ENCODE assay signal across 1 cellular context in the genomic region with DNA sequence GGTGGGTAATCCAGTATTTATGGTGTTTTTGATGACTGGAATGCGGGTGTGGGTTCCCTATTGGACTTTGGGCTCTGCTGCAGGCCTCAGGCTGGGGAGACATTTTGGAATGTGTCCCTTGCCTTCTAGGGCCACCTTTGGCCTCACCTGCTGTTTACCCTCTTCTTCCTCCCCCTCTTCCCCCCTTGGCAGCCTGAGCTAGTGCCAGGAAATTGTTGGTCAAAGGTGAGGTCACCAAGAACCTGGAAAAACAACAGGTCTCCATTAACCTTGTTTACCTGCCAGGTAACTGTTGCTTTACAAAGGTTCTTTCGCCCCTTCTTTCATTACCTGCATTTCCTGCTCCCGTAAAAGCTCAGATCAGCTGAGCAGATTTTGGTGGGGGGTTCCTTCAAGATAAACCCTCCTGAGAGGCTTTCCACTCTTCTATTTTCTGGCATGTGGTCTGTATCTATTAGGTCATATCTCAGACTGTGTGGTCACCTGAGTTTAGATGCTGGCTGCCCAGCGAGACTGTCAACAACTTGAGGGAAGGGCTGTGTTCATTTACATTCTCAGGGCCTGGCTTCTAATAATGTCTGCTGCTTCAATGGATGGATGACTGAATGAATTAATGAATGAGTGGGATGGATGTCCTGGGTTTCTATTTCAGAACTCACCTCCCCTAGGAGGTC.
TF ChIP-seq lines count a peak whose summit lies in the region.

No MANE protein-coding gene starts in this region.

TF ChIP-seq in HepG2, 621 proteins besides CTCF, POLR2A, EP300 and RAD21 (continued from another document and continues in another):
- TF ChIP-seq, protein P1, sequence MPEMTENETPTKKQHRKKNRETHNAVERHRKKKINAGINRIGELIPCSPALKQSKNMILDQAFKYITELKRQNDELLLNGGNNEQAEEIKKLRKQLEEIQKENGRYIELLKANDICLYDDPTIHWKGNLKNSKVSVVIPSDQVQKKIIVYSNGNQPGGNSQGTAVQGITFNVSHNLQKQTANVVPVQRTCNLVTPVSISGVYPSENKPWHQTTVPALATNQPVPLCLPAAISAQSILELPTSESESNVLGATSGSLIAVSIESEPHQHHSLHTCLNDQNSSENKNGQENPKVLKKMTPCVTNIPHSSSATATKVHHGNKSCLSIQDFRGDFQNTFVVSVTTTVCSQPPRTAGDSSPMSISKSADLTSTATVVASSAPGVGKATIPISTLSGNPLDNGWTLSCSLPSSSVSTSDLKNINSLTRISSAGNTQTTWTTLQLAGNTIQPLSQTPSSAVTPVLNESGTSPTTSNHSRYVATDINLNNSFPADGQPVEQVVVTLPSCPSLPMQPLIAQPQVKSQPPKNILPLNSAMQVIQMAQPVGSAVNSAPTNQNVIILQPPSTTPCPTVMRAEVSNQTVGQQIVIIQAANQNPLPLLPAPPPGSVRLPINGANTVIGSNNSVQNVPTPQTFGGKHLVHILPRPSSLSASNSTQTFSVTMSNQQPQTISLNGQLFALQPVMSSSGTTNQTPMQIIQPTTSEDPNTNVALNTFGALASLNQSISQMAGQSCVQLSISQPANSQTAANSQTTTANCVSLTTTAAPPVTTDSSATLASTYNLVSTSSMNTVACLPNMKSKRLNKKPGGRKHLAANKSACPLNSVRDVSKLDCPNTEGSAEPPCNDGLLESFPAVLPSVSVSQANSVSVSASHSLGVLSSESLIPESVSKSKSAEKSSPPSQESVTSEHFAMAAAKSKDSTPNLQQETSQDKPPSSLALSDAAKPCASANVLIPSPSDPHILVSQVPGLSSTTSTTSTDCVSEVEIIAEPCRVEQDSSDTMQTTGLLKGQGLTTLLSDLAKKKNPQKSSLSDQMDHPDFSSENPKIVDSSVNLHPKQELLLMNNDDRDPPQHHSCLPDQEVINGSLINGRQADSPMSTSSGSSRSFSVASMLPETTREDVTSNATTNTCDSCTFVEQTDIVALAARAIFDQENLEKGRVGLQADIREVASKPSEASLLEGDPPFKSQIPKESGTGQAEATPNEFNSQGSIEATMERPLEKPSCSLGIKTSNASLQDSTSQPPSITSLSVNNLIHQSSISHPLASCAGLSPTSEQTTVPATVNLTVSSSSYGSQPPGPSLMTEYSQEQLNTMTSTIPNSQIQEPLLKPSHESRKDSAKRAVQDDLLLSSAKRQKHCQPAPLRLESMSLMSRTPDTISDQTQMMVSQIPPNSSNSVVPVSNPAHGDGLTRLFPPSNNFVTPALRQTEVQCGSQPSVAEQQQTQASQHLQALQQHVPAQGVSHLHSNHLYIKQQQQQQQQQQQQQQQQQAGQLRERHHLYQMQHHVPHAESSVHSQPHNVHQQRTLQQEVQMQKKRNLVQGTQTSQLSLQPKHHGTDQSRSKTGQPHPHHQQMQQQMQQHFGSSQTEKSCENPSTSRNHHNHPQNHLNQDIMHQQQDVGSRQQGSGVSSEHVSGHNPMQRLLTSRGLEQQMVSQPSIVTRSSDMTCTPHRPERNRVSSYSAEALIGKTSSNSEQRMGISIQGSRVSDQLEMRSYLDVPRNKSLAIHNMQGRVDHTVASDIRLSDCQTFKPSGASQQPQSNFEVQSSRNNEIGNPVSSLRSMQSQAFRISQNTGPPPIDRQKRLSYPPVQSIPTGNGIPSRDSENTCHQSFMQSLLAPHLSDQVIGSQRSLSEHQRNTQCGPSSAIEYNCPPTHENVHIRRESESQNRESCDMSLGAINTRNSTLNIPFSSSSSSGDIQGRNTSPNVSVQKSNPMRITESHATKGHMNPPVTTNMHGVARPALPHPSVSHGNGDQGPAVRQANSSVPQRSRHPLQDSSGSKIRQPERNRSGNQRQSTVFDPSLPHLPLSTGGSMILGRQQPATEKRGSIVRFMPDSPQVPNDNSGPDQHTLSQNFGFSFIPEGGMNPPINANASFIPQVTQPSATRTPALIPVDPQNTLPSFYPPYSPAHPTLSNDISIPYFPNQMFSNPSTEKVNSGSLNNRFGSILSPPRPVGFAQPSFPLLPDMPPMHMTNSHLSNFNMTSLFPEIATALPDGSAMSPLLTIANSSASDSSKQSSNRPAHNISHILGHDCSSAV (CRISPR knock-in tag; IDR thresholded peaks at IDR 0.05; ENCODE audit: borderline replicate concordance): no peak
- TF ChIP-seq MED13 (CRISPR knock-in tag; IDR thresholded peaks at IDR 0.05) (no peak), POLR2AphosphoS5 (IDR thresholded peaks at IDR 0.05; ENCODE audit: low read depth, low read length) (no peak; the same call in 1 of the 2 replicates), SMAD9 (CRISPR knock-in tag; IDR thresholded peaks at IDR 0.05) (no peak), IKZF4 (CRISPR knock-in tag; IDR thresholded peaks at IDR 0.05; ENCODE audit: borderline replicate concordance, low read depth, not compliant biosample characterization) (no peak), MATR3 (CRISPR knock-in tag; IDR thresholded peaks at IDR 0.05) (no peak), SRSF1 (optimal IDR thresholded peaks at IDR 0.05; ENCODE audit: low read depth, low read length) (no peak), MAZ (IDR thresholded peaks at IDR 0.05; ENCODE audit: borderline replicate concordance, low read depth, low read length) (no peak), MAZ (CRISPR knock-in tag; IDR thresholded peaks at IDR 0.05; ENCODE audit: low read depth) (peak; percentile 78), ZNF605 (CRISPR knock-in tag; IDR thresholded peaks at IDR 0.05) (peak; percentile 85), ZNF264 (CRISPR knock-in tag; IDR thresholded peaks at IDR 0.05) (0 out of 2 replicates have a peak, but pooled peaks have one; percentile 18), ZNF431 (CRISPR knock-in tag; IDR thresholded peaks at IDR 0.05; ENCODE audit: borderline replicate concordance, low read depth) (no peak), TMF1 (CRISPR knock-in tag; IDR thresholded peaks at IDR 0.05; ENCODE audit: low read depth) (no peak), MYNN (CRISPR knock-in tag; IDR thresholded peaks at IDR 0.05; ENCODE audit: low read depth) (no peak)
- TF ChIP-seq, protein P2, sequence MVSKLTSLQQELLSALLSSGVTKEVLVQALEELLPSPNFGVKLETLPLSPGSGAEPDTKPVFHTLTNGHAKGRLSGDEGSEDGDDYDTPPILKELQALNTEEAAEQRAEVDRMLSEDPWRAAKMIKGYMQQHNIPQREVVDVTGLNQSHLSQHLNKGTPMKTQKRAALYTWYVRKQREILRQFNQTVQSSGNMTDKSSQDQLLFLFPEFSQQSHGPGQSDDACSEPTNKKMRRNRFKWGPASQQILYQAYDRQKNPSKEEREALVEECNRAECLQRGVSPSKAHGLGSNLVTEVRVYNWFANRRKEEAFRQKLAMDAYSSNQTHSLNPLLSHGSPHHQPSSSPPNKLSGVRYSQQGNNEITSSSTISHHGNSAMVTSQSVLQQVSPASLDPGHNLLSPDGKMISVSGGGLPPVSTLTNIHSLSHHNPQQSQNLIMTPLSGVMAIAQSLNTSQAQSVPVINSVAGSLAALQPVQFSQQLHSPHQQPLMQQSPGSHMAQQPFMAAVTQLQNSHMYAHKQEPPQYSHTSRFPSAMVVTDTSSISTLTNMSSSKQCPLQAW (CRISPR knock-in tag; IDR thresholded peaks at IDR 0.05): peak; percentile 86
- TF ChIP-seq, protein P3, sequence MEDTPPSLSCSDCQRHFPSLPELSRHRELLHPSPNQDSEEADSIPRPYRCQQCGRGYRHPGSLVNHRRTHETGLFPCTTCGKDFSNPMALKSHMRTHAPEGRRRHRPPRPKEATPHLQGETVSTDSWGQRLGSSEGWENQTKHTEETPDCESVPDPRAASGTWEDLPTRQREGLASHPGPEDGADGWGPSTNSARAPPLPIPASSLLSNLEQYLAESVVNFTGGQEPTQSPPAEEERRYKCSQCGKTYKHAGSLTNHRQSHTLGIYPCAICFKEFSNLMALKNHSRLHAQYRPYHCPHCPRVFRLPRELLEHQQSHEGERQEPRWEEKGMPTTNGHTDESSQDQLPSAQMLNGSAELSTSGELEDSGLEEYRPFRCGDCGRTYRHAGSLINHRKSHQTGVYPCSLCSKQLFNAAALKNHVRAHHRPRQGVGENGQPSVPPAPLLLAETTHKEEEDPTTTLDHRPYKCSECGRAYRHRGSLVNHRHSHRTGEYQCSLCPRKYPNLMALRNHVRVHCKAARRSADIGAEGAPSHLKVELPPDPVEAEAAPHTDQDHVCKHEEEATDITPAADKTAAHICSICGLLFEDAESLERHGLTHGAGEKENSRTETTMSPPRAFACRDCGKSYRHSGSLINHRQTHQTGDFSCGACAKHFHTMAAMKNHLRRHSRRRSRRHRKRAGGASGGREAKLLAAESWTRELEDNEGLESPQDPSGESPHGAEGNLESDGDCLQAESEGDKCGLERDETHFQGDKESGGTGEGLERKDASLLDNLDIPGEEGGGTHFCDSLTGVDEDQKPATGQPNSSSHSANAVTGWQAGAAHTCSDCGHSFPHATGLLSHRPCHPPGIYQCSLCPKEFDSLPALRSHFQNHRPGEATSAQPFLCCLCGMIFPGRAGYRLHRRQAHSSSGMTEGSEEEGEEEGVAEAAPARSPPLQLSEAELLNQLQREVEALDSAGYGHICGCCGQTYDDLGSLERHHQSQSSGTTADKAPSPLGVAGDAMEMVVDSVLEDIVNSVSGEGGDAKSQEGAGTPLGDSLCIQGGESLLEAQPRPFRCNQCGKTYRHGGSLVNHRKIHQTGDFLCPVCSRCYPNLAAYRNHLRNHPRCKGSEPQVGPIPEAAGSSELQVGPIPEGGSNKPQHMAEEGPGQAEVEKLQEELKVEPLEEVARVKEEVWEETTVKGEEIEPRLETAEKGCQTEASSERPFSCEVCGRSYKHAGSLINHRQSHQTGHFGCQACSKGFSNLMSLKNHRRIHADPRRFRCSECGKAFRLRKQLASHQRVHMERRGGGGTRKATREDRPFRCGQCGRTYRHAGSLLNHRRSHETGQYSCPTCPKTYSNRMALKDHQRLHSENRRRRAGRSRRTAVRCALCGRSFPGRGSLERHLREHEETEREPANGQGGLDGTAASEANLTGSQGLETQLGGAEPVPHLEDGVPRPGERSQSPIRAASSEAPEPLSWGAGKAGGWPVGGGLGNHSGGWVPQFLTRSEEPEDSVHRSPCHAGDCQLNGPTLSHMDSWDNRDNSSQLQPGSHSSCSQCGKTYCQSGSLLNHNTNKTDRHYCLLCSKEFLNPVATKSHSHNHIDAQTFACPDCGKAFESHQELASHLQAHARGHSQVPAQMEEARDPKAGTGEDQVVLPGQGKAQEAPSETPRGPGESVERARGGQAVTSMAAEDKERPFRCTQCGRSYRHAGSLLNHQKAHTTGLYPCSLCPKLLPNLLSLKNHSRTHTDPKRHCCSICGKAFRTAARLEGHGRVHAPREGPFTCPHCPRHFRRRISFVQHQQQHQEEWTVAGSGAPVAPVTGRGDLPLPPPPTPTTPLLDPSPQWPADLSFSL (CRISPR knock-in tag; IDR thresholded peaks at IDR 0.05): no peak
- TF ChIP-seq, protein P4, sequence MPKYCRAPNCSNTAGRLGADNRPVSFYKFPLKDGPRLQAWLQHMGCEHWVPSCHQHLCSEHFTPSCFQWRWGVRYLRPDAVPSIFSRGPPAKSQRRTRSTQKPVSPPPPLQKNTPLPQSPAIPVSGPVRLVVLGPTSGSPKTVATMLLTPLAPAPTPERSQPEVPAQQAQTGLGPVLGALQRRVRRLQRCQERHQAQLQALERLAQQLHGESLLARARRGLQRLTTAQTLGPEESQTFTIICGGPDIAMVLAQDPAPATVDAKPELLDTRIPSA (CRISPR knock-in tag; IDR thresholded peaks at IDR 0.05; ENCODE audit: borderline replicate concordance): no peak
- TF ChIP-seq, protein P5, sequence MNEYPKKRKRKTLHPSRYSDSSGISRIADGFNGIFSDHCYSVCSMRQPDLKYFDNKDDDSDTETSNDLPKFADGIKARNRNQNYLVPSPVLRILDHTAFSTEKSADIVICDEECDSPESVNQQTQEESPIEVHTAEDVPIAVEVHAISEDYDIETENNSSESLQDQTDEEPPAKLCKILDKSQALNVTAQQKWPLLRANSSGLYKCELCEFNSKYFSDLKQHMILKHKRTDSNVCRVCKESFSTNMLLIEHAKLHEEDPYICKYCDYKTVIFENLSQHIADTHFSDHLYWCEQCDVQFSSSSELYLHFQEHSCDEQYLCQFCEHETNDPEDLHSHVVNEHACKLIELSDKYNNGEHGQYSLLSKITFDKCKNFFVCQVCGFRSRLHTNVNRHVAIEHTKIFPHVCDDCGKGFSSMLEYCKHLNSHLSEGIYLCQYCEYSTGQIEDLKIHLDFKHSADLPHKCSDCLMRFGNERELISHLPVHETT (CRISPR knock-in tag; conservative IDR thresholded peaks at IDR 0.05): no peak; the same call in 1 of the 2 replicates
- TF ChIP-seq, protein P6, sequence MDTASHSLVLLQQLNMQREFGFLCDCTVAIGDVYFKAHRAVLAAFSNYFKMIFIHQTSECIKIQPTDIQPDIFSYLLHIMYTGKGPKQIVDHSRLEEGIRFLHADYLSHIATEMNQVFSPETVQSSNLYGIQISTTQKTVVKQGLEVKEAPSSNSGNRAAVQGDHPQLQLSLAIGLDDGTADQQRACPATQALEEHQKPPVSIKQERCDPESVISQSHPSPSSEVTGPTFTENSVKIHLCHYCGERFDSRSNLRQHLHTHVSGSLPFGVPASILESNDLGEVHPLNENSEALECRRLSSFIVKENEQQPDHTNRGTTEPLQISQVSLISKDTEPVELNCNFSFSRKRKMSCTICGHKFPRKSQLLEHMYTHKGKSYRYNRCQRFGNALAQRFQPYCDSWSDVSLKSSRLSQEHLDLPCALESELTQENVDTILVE (CRISPR knock-in tag; IDR thresholded peaks at IDR 0.05): peak; percentile 34; the same call in 1 of the 2 replicates
- TF ChIP-seq, protein P7, sequence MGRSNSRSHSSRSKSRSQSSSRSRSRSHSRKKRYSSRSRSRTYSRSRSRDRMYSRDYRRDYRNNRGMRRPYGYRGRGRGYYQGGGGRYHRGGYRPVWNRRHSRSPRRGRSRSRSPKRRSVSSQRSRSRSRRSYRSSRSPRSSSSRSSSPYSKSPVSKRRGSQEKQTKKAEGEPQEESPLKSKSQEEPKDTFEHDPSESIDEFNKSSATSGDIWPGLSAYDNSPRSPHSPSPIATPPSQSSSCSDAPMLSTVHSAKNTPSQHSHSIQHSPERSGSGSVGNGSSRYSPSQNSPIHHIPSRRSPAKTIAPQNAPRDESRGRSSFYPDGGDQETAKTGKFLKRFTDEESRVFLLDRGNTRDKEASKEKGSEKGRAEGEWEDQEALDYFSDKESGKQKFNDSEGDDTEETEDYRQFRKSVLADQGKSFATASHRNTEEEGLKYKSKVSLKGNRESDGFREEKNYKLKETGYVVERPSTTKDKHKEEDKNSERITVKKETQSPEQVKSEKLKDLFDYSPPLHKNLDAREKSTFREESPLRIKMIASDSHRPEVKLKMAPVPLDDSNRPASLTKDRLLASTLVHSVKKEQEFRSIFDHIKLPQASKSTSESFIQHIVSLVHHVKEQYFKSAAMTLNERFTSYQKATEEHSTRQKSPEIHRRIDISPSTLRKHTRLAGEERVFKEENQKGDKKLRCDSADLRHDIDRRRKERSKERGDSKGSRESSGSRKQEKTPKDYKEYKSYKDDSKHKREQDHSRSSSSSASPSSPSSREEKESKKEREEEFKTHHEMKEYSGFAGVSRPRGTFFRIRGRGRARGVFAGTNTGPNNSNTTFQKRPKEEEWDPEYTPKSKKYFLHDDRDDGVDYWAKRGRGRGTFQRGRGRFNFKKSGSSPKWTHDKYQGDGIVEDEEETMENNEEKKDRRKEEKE (IDR thresholded peaks at IDR 0.05): no peak
- TF ChIP-seq, protein P8, sequence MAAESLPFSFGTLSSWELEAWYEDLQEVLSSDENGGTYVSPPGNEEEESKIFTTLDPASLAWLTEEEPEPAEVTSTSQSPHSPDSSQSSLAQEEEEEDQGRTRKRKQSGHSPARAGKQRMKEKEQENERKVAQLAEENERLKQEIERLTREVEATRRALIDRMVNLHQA (CRISPR knock-in tag; IDR thresholded peaks at IDR 0.05): no peak
